Comparison of ENCODE assay signal across 8 cellular contexts in genomic region chr19:49589391-49589790, GRCh38. TPM values are rescaled to one million over a fixed set of nuclear protein-coding genes. Genes with fewer than 3 reads are reported as not detected.
A peak's percentile ranks its signal among the peaks of the same experiment; 100 is the strongest.
DNase-seq lines count a peak whose midpoint lies in the region; ATAC-seq and TF ChIP-seq lines count a peak whose summit lies in the region.
"Had no signal": no experiment of that assay in that cellular context is flagged by ENCODE, and none has a peak within 500 bp of the region (broad histone marks: within the 10 kb centered on the region; RNA-seq: fewer than 3 reads in every experiment).

No MANE protein-coding gene starts in this region.

- ATAC-seq in GM21515 (IDR thresholded peaks at IDR 0.05; ENCODE audit: unreplicated experiment): no peak

- peaks cover 26% of the 10 kb centered on the region for H3K4me1 ChIP-seq in CD8-positive, alpha-beta memory T cell (ENCODE audit: insufficient read depth, low read length)
- H3K4me1 ChIP-seq in HUES6 (ENCODE audit: control insufficient read depth, insufficient read depth, low read length): peaks cover 18% of the 10 kb centered on the region; the same call in 1 of the 2 replicates
- H3K4me1 ChIP-seq in effector memory CD4-positive, alpha-beta T cell (ENCODE audit: control insufficient read depth, insufficient read depth, low read length, poor library complexity, severe bottlenecking): peaks cover 21% of the 10 kb centered on the region
- H3K4me1 ChIP-seq in prostate gland (replicated peaks): peaks cover 3% of the 10 kb centered on the region

- TF ChIP-seq POLR2A in prostate gland (IDR thresholded peaks at IDR 0.05): no peak

- H3K4me3 Mint-ChIP-seq in CD8-positive, alpha-beta memory T cell: peak overlapping the region in 3 of 7 donors; percentile 27 to 85 (median 56)

- H3K9ac ChIP-seq in HUES6 (ENCODE audit: low read length): no peak overlapping the region

- peaks cover 0 to 25% (median 8%) of the 10 kb centered on the region in 3 donors for H3K36me3 Mint-ChIP-seq in CD8-positive, alpha-beta memory T cell

- CTCF ChIA-PET in CD8-positive, alpha-beta memory T cell (lab: Charles Lee): interaction anchor here (0.7 to 0.8 kb wide), 2 partner anchors 8 to 127 kb away, joined by 3 read pairs; partner anchors contain the start of gene PRRG2

- no peak overlapping the region for H3K27ac ChIP-seq in CD8-positive, alpha-beta memory T cell (ENCODE audit: low read depth, low read length)
- H3K27ac ChIP-seq in HUES6 (ENCODE audit: low read depth, low read length) (no peak overlapping the region), prostate gland (peak overlapping the region; percentile 91 to 93)
- H3K27ac ChIP-seq in effector memory CD4-positive, alpha-beta T cell (ENCODE audit: insufficient read depth, low read length, poor library complexity, severe bottlenecking): peak overlapping the region; percentile 11

- H3K4me1 Mint-ChIP-seq in CD8-positive, alpha-beta memory T cell: peaks cover 33 to 40% (median 34%) of the 10 kb centered on the region in 3 donors

- no peak for TF ChIP-seq CTCF in prostate gland (IDR thresholded peaks at IDR 0.05)

- peaks cover 8% of the 10 kb centered on the region for H3K36me3 ChIP-seq in CD8-positive, alpha-beta memory T cell (ENCODE audit: insufficient read depth, low read length)
- H3K36me3 ChIP-seq in HUES6 (ENCODE audit: control insufficient read depth, insufficient read depth, low read length) (peaks cover 8% of the 10 kb centered on the region), prostate gland (peaks cover 0 to 1% of the 10 kb centered on the region in 2 donors)
- peaks cover 5% of the 10 kb centered on the region for H3K36me3 ChIP-seq in effector memory CD4-positive, alpha-beta T cell (ENCODE audit: control insufficient read depth, insufficient read depth, low read length)

- intact Hi-C loops in prostate gland (cut with DNase I): no loop called here

- 76% methylated on average over 5 of the region's 5 CpGs for WGBS in prostate gland

- H3K27ac Mint-ChIP-seq in CD8-positive, alpha-beta memory T cell: peak overlapping the region in 7 of 8 donors; percentile 31 to 95 (median 86)

- H3K27me3 Mint-ChIP-seq in CD8-positive, alpha-beta memory T cell: peaks cover 0 to 5% of the 10 kb centered on the region in 2 donors

- no peaks in the 10 kb centered on the region for H3K9me3 Mint-ChIP-seq in CD8-positive, alpha-beta memory T cell
- H3K9me3 Mint-ChIP-seq: endodermal cell had no signal

- POLR2A ChIA-PET in CD8-positive, alpha-beta memory T cell (lab: Charles Lee): interaction anchor here (0.7 to 1.3 kb wide), 3 partner anchors 9 to 20 kb away, joined by 3 to 11 read pairs (median 5); partner anchors contain the start of genes NOSIP and PRRG2

- H3K9me3 ChIP-seq in CD8-positive, alpha-beta memory T cell (ENCODE audit: low read length): no peaks in the 10 kb centered on the region
- H3K9me3 ChIP-seq in HUES6 (ENCODE audit: control insufficient read depth, insufficient read depth, low read depth, low read length) (no peaks in the 10 kb centered on the region), prostate gland (no peaks in the 10 kb centered on the region)
- H3K9me3 ChIP-seq in effector memory CD4-positive, alpha-beta T cell (ENCODE audit: control insufficient read depth, low read length): no peaks in the 10 kb centered on the region

- H3K27me3 ChIP-seq in CD8-positive, alpha-beta memory T cell (ENCODE audit: insufficient read depth, low read length, poor library complexity, severe bottlenecking): no peaks in the 10 kb centered on the region
- H3K27me3 ChIP-seq in HUES6 (ENCODE audit: control insufficient read depth, insufficient read depth, low read length): no peaks in the 10 kb centered on the region
- no peaks in the 10 kb centered on the region for H3K27me3 ChIP-seq in effector memory CD4-positive, alpha-beta T cell (replicated peaks; ENCODE audit: control insufficient read depth, insufficient read depth, low read length, poor library complexity, severe bottlenecking)
- H3K27me3 ChIP-seq in prostate gland (replicated peaks; ENCODE audit: insufficient read depth): no peaks in the 10 kb centered on the region

- H3K4me3 ChIP-seq in CD8-positive, alpha-beta memory T cell (ENCODE audit: low read length): no peak overlapping the region
- H3K4me3 ChIP-seq in HUES6 (ENCODE audit: low read depth, low read length): peak overlapping the region; percentile 41; the same call in 1 of the 2 replicates
- no peak overlapping the region for H3K4me3 ChIP-seq in effector memory CD4-positive, alpha-beta T cell (ENCODE audit: insufficient read depth, low read depth, low read length, poor library complexity, severe bottlenecking)
- no peak overlapping the region for H3K4me3 ChIP-seq in prostate gland

- DNase-seq in CD8-positive, alpha-beta memory T cell: no peak
- no peak for DNase-seq in effector memory CD4-positive, alpha-beta T cell
- DNase-seq in prostate gland (ENCODE audit: low spot score): no peak
- DNase-seq in stimulated activated CD4-positive, alpha-beta T cell treated with anti-CD3 and anti-CD28 coated beads, Interleukin-1b, Interleukin-23, amount 100 ng/mL, for 48 hours: no peak
- no peak for DNase-seq in NAMALWA (ENCODE audit: low spot score)

RNA-seq across cellular contexts. Expression of gene PRR12, which starts 1.6 kb away (rescaled TPM):
- total RNA-seq in CD8-positive, alpha-beta memory T cell: 10 to 100 TPM; 25.9 to 27.5 TPM
- 0.81 TPM for polyA plus RNA-seq in CD8-positive, alpha-beta memory T cell
- 10 to 100 TPM; 24.0 to 41.9 TPM for total RNA-seq in prostate gland

RNA-seq across cellular contexts. Expression of gene PRRG2, which starts 8.3 kb away (rescaled TPM):
- total RNA-seq in CD8-positive, alpha-beta memory T cell: 1 to 10 TPM; 1.2 TPM
- polyA plus RNA-seq in CD8-positive, alpha-beta memory T cell: 0.24 TPM
- total RNA-seq in prostate gland: 10 to 100 TPM in 1 of 2 donors, 1 to 10 TPM in 1; 8.1 to 22.5 TPM

RNA-seq across cellular contexts. Expression of gene NOSIP, which starts 9.0 kb away (rescaled TPM):
- total RNA-seq in CD8-positive, alpha-beta memory T cell: 10 to 100 TPM; 62.5 to 64.3 TPM
- 414 TPM for polyA plus RNA-seq in CD8-positive, alpha-beta memory T cell
- 10 to 100 TPM; 62.9 to 91.7 TPM for total RNA-seq in prostate gland

RNA-seq across cellular contexts. Expression of gene RRAS, which starts 50.6 kb away (rescaled TPM):
- 1 to 10 TPM; 5.3 to 5.8 TPM for total RNA-seq in CD8-positive, alpha-beta memory T cell
- 16.0 TPM for polyA plus RNA-seq in CD8-positive, alpha-beta memory T cell
- total RNA-seq in prostate gland: 10 to 100 TPM; 59.1 to 72.3 TPM

RNA-seq across cellular contexts. Expression of gene SCAF1, which starts 52.6 kb away (rescaled TPM):
- total RNA-seq in CD8-positive, alpha-beta memory T cell: 10 to 100 TPM; 79.2 to 79.7 TPM
- 3.2 TPM for polyA plus RNA-seq in CD8-positive, alpha-beta memory T cell
- 10 to 100 TPM; 47.9 to 80.8 TPM for total RNA-seq in prostate gland

Comparison
In these comparisons a context has a peak if more than half of its experiments do, and no peak if none do; other contexts are left out.
1. H3K27ac ChIP-seq: peak in effector memory CD4-positive, alpha-beta T cell (single experiment) and prostate gland (2 of 2); none in CD8-positive, alpha-beta memory T cell (single experiment) and HUES6 (single experiment).
2. RNA of gene PRRG2, which starts 8.3 kb away (total RNA-seq): 8.1 to 22.5 TPM in prostate gland; 1.2 TPM in CD8-positive, alpha-beta memory T cell; every median in the first group is over 4 times any median in the second.